ENCODE assay signal across 17 cellular contexts in genomic region chr9:93261735-93262523, GRCh38.
DNase-seq lines count a peak whose midpoint lies in the region; ATAC-seq and TF ChIP-seq lines count a peak whose summit lies in the region.
"Had no signal": no experiment of that assay in that cellular context is flagged by ENCODE, and none has a peak within 500 bp of the region (broad histone marks: within the 10 kb centered on the region; RNA-seq: fewer than 3 reads in every experiment).

No MANE protein-coding gene starts in this region.

- no peak overlapping the region for H3K4me3 ChIP-seq in Peyer's patch
- no peak overlapping the region for H3K4me3 ChIP-seq in suprapubic skin
- H3K4me3 ChIP-seq: coronary artery had no signal

- no peaks in the 10 kb centered on the region for H3K27me3 Mint-ChIP-seq in activated T-cell treated with anti-CD3 and anti-CD28 coated beads, Interleukin-2, amount 50 U/mL, for 72 hours (ENCODE audit: low read depth)
- peaks cover 0 to 2% of the 10 kb centered on the region in 2 donors for H3K27me3 Mint-ChIP-seq in natural killer cell treated with Interleukin-12 subunit alpha and Interleukin-12 subunit beta and Interleukin-15 and Interleukin-18, amount 100 ng/mL, for 72 hours

- no peak for TF ChIP-seq CTCF in Peyer's patch (IDR thresholded peaks at IDR 0.05)
- no peak for TF ChIP-seq CTCF in suprapubic skin (IDR thresholded peaks at IDR 0.05)

- no peaks in the 10 kb centered on the region for H3K4me1 ChIP-seq in Peyer's patch
- H3K4me1 ChIP-seq in suprapubic skin = no peaks in the 10 kb centered on the region

- no peaks in the 10 kb centered on the region for H3K9me3 ChIP-seq in Peyer's patch
- H3K9me3 ChIP-seq in suprapubic skin = no peaks in the 10 kb centered on the region

- WGBS in suprapubic skin = 87% methylated on average over 20 of the region's 26 CpGs

- no peaks in the 10 kb centered on the region for H3K9me3 Mint-ChIP-seq in activated T-cell treated with anti-CD3 and anti-CD28 coated beads, Interleukin-2, amount 50 U/mL, for 72 hours
- no peaks in the 10 kb centered on the region for H3K9me3 Mint-ChIP-seq in natural killer cell treated with Interleukin-12 subunit alpha and Interleukin-12 subunit beta and Interleukin-15 and Interleukin-18, amount 100 ng/mL, for 72 hours
- H3K9me3 Mint-ChIP-seq: naive B cell, T-cell had no signal

- no peak for TF ChIP-seq POLR2A in Peyer's patch (IDR thresholded peaks at IDR 0.05)
- TF ChIP-seq POLR2A in suprapubic skin (IDR thresholded peaks at IDR 0.05) = no peak

- H3K36me3 ChIP-seq in Peyer's patch (peaks cover 0 to 41% (median 0%) of the 10 kb centered on the region in 3 donors), suprapubic skin (peaks cover 7% of the 10 kb centered on the region)

- no peak for TF ChIP-seq EP300 in suprapubic skin (IDR thresholded peaks at IDR 0.05)

- H3K27ac ChIP-seq in Peyer's patch (no peak overlapping the region), suprapubic skin (no peak overlapping the region)
- H3K27ac ChIP-seq: coronary artery had no signal

- no peak overlapping the region for H3K27ac Mint-ChIP-seq in activated T-cell treated with anti-CD3 and anti-CD28 coated beads, Interleukin-2, amount 50 U/mL, for 72 hours
- H3K27ac Mint-ChIP-seq in natural killer cell treated with Interleukin-12 subunit alpha and Interleukin-12 subunit beta and Interleukin-15 and Interleukin-18, amount 100 ng/mL, for 72 hours = no peak overlapping the region
- H3K27ac Mint-ChIP-seq: naive B cell, T-cell had no signal

- no peak overlapping the region for H3K4me3 Mint-ChIP-seq in activated T-cell treated with anti-CD3 and anti-CD28 coated beads, Interleukin-2, amount 50 U/mL, for 72 hours
- no peak overlapping the region for H3K4me3 Mint-ChIP-seq in natural killer cell treated with Interleukin-12 subunit alpha and Interleukin-12 subunit beta and Interleukin-15 and Interleukin-18, amount 100 ng/mL, for 72 hours
- H3K4me3 Mint-ChIP-seq: naive B cell, T-cell had no signal

- DNase-seq in activated T-cell treated with anti-CD3 and anti-CD28 coated beads, Interleukin-2, amount 50 U/mL, for 1 hour = peak; percentile 7
- DNase-seq in activated T-cell treated with anti-CD3 and anti-CD28 coated beads, Interleukin-2, amount 50 U/mL, for 72 hours = no peak
- DNase-seq in Peyer's patch (peak in 2 of 3 donors; percentile 13 to 40), left lobe of liver (ENCODE audit: low spot score) (peak; percentile 43), suprapubic skin (ENCODE audit: low spot score in 2 of 2) (peak; percentile 60 to 76), inferior parietal cortex (ENCODE audit: extremely low spot score) (no peak)
- DNase-seq in natural killer cell treated with Interleukin-12 subunit alpha and Interleukin-12 subunit beta and Interleukin-15 and Interleukin-18, amount 100 ng/mL, for 72 hours (ENCODE audit: low spot score) = no peak
- DNase-seq: ACHN, anterior cingulate cortex, GDM1, MM.1S, naive B cell, NCI-H748 treated with DMSO at 0.1 percent for 48 hours had no signal

- no peak for ATAC-seq in activated T-cell treated with anti-CD3 and anti-CD28 coated beads, Interleukin-2, amount 50 U/mL, for 72 hours (replicated peaks in 1 of 2)
- ATAC-seq in left lobe of liver = no peak
- no peak for ATAC-seq in natural killer cell treated with Interleukin-12 subunit alpha and Interleukin-12 subunit beta and Interleukin-15 and Interleukin-18, amount 100 ng/mL, for 72 hours
- no peak for ATAC-seq in GM18861 (IDR thresholded peaks at IDR 0.05; ENCODE audit: unreplicated experiment)
- ATAC-seq: activated CD4-positive, CD25-positive, alpha-beta regulatory T cell treated with anti-CD3 and anti-CD28 coated beads, Interleukin-2, amount 50 U/mL, for 24 hours; T-cell had no signal

- no peaks in the 10 kb centered on the region for H3K4me1 Mint-ChIP-seq in activated T-cell treated with anti-CD3 and anti-CD28 coated beads, Interleukin-2, amount 50 U/mL, for 72 hours (ENCODE audit: low read depth)
- no peaks in the 10 kb centered on the region for H3K4me1 Mint-ChIP-seq in natural killer cell treated with Interleukin-12 subunit alpha and Interleukin-12 subunit beta and Interleukin-15 and Interleukin-18, amount 100 ng/mL, for 72 hours (ENCODE audit: low read depth in 2 of 2)

- H3K36me3 Mint-ChIP-seq in activated T-cell treated with anti-CD3 and anti-CD28 coated beads, Interleukin-2, amount 50 U/mL, for 72 hours (ENCODE audit: insufficient read depth in 2 of 2) = no peaks in the 10 kb centered on the region
- no peaks in the 10 kb centered on the region for H3K36me3 Mint-ChIP-seq in natural killer cell treated with Interleukin-12 subunit alpha and Interleukin-12 subunit beta and Interleukin-15 and Interleukin-18, amount 100 ng/mL, for 72 hours
- H3K36me3 Mint-ChIP-seq: naive B cell, T-cell had no signal

- no peaks in the 10 kb centered on the region for H3K27me3 ChIP-seq in Peyer's patch
- H3K27me3 ChIP-seq in suprapubic skin = no peaks in the 10 kb centered on the region

Comparison
In these comparisons a context has a peak if more than half of its experiments do, and no peak if none do; other contexts are left out.
1. DNase-seq: peak in activated T-cell treated with anti-CD3 and anti-CD28 coated beads, Interleukin-2, amount 50 U/mL, for 1 hour (single experiment), Peyer's patch (2 of 3), left lobe of liver (single experiment) and suprapubic skin (2 of 2); none in activated T-cell treated with anti-CD3 and anti-CD28 coated beads, Interleukin-2, amount 50 U/mL, for 72 hours (0 of 2), inferior parietal cortex (single experiment) and natural killer cell treated with Interleukin-12 subunit alpha and Interleukin-12 subunit beta and Interleukin-15 and Interleukin-18, amount 100 ng/mL, for 72 hours (single experiment).